ENCODE assay signal across 14 cellular contexts in genomic region chr11:15412054-15412453, GRCh38.
A peak's percentile ranks its signal among the peaks of the same experiment; 100 is the strongest.
DNase-seq lines count a peak whose midpoint lies in the region; ATAC-seq and TF ChIP-seq lines count a peak whose summit lies in the region.
"Had no signal": no experiment of that assay in that cellular context is flagged by ENCODE, and none has a peak within 500 bp of the region (broad histone marks: within the 10 kb centered on the region; RNA-seq: fewer than 3 reads in every experiment).

No MANE protein-coding gene starts in this region.

- intact Hi-C loops in vagina (cut with DNase I): no loop called here

- H3K4me3 ChIP-seq in vagina: no peak overlapping the region
- H3K4me3 ChIP-seq: hepatocyte, upper lobe of right lung had no signal

- no peak for TF ChIP-seq CTCF in vagina (IDR thresholded peaks at IDR 0.05)

- no peaks in the 10 kb centered on the region for H3K4me1 ChIP-seq in vagina
- H3K4me1 ChIP-seq: upper lobe of right lung had no signal

- ATAC-seq in GM18499 (IDR thresholded peaks at IDR 0.05; ENCODE audit: insufficient read depth, unreplicated experiment) (peak; percentile 64), HG03432 (IDR thresholded peaks at IDR 0.05; ENCODE audit: unreplicated experiment) (peak; percentile 75), HG03139 (IDR thresholded peaks at IDR 0.05; ENCODE audit: unreplicated experiment) (no peak)
- ATAC-seq: upper lobe of right lung had no signal

- no peak for TF ChIP-seq POLR2A in vagina (IDR thresholded peaks at IDR 0.05)

- no peak overlapping the region for H3K27ac ChIP-seq in vagina
- H3K27ac ChIP-seq: hepatocyte, upper lobe of right lung had no signal

- no peaks in the 10 kb centered on the region for H3K9me3 ChIP-seq in vagina
- H3K9me3 ChIP-seq: upper lobe of right lung had no signal

- DNase-seq in NCI-H345 (lab: John Stamatoyannopoulos, UW) (peak; percentile 92), kidney glomerular epithelial cell (lab: John Stamatoyannopoulos, UW) (peak; percentile 87), NK-92 (lab: John Stamatoyannopoulos, UW; ENCODE audit: unreplicated experiment) (no peak), vagina (ENCODE audit: extremely low spot score in 2 of 2) (no peak)
- DNase-seq: activated CD4-positive, alpha-beta T cell treated with anti-CD3 and anti-CD28 coated beads, Interleukin-2, amount 50 U/mL, for 48 hours; amniotic stem cell; C1 segment of cervical spinal cord; H9; retina; upper lobe of right lung had no signal

- H3K36me3 ChIP-seq in vagina: no peaks in the 10 kb centered on the region
- H3K36me3 ChIP-seq: upper lobe of right lung had no signal

- H3K27me3 ChIP-seq in vagina: no peaks in the 10 kb centered on the region
- H3K27me3 ChIP-seq: hepatocyte, upper lobe of right lung had no signal

Comparison
In these comparisons a context has a peak if more than half of its experiments do, and no peak if none do; other contexts are left out.
1. DNase-seq: peak in NCI-H345 (single experiment) and kidney glomerular epithelial cell (single experiment); none in NK-92 (single experiment) and vagina (0 of 2).